3 cellular contexts compared by ENCODE assay signal in the genomic region with DNA sequence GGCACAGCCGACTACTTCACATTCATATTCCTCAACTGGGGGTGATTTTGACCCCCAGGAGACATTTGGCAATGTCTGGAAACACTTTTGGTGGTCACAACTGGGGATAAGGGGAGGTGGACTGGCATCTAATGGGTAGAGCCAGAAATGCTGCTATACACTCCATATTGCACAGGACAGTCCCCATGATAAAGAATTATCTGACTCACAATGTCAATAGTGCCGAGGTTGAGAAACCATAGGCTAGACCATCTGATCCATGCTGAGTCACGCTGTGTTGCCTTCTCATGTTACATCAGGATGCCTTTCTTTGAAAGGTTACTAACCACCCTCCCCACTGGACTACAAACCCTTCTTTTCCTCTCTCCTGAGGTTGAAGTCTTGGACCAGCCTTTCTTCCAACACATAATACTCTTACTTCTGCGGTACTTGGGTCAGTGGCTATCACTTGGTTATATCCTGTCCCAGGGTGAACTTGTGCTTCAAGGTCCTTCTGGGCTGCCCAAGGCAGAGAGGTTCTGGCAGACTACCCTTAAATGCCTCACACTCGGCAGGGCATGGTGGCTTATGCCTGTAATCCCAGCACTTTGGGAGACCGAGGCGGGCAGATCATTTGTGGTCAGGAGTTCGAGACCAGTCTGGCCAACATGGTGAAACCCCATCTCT.
TF ChIP-seq lines count a peak whose summit lies in the region.

No MANE protein-coding gene starts in this region.

TF ChIP-seq in IMR-90, 13 proteins besides CTCF, POLR2A, EP300 and RAD21 (continued from another document):
- TF ChIP-seq MXI1 (IDR thresholded peaks at IDR 0.05; ENCODE audit: borderline replicate concordance, low read depth, low read length), result no peak
- no peak for TF ChIP-seq RFX5 (IDR thresholded peaks at IDR 0.05; ENCODE audit: low read depth, low read length)
- no peak for TF ChIP-seq CHD1 (IDR thresholded peaks at IDR 0.05; ENCODE audit: low read depth, low read length)
- peak; percentile 98 for TF ChIP-seq FOS (IDR thresholded peaks at IDR 0.05; ENCODE audit: low read depth, low read length)
- TF ChIP-seq, protein P1, sequence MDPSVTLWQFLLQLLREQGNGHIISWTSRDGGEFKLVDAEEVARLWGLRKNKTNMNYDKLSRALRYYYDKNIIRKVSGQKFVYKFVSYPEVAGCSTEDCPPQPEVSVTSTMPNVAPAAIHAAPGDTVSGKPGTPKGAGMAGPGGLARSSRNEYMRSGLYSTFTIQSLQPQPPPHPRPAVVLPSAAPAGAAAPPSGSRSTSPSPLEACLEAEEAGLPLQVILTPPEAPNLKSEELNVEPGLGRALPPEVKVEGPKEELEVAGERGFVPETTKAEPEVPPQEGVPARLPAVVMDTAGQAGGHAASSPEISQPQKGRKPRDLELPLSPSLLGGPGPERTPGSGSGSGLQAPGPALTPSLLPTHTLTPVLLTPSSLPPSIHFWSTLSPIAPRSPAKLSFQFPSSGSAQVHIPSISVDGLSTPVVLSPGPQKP (IDR thresholded peaks at IDR 0.05; ENCODE audit: borderline replicate concordance, low read depth, low read length), result no peak
- TF ChIP-seq RCOR1 (IDR thresholded peaks at IDR 0.05; ENCODE audit: insufficient replicate concordance, low read length), result peak; percentile 85
- TF ChIP-seq MAZ (IDR thresholded peaks at IDR 0.05; ENCODE audit: borderline replicate concordance, low read depth, low read length), result 0 out of 2 replicates have a peak, but pooled peaks have one; percentile 31
- peak; percentile 32; the same call in 1 of the 2 replicates for TF ChIP-seq BHLHE40 (IDR thresholded peaks at IDR 0.05; ENCODE audit: low read depth, low read length)
- TF ChIP-seq NFE2L2 (IDR thresholded peaks at IDR 0.05; ENCODE audit: low read depth, low read length), result peak; percentile 96
- TF ChIP-seq, protein P2, sequence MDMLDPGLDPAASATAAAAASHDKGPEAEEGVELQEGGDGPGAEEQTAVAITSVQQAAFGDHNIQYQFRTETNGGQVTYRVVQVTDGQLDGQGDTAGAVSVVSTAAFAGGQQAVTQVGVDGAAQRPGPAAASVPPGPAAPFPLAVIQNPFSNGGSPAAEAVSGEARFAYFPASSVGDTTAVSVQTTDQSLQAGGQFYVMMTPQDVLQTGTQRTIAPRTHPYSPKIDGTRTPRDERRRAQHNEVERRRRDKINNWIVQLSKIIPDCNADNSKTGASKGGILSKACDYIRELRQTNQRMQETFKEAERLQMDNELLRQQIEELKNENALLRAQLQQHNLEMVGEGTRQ (IDR thresholded peaks at IDR 0.05; ENCODE audit: low read depth, low read length), result peak; percentile 81

TF ChIP-seq in WTC11, 78 proteins besides CTCF, POLR2A, EP300 and RAD21 (continued from another document):
- TF ChIP-seq HMGA2 (CRISPR knock-in tag; IDR thresholded peaks at IDR 0.05) (no peak), GABPB1 (CRISPR knock-in tag; IDR thresholded peaks at IDR 0.05) (peak; percentile 92), NFYB (CRISPR knock-in tag; conservative IDR thresholded peaks at IDR 0.05; ENCODE audit: low read depth) (no peak), CBFB (CRISPR knock-in tag; IDR thresholded peaks at IDR 0.05; ENCODE audit: low read depth) (no peak), ATF1 (CRISPR knock-in tag; IDR thresholded peaks at IDR 0.05) (no peak)
TF ChIP-seq in WTC11: peak in this region for 1.

TF ChIP-seq in GM12891, 5 proteins besides CTCF, POLR2A, EP300 and RAD21 (continued from another document):
- no peak for TF ChIP-seq POU2F2 (IDR thresholded peaks at IDR 0.05; ENCODE audit: low read depth, low read length)
